Comparison of ENCODE assay signal across 15 cellular contexts in genomic region chr3:186525369-186526255, GRCh38. TPM values are rescaled to one million over a fixed set of nuclear protein-coding genes. Genes with fewer than 3 reads are reported as not detected.
A peak's percentile ranks its signal among the peaks of the same experiment; 100 is the strongest.
DNase-seq lines count a peak whose midpoint lies in the region; ATAC-seq and TF ChIP-seq lines count a peak whose summit lies in the region.
"Had no signal": no experiment of that assay in that cellular context is flagged by ENCODE, and none has a peak within 500 bp of the region (broad histone marks: within the 10 kb centered on the region; RNA-seq: fewer than 3 reads in every experiment).

No MANE protein-coding gene starts in this region.

- H4K91ac ChIP-seq in H9 (ENCODE audit: insufficient read length, low read depth, low read length) = no peak overlapping the region

- H3K36me3 Mint-ChIP-seq in activated naive CD8-positive, alpha-beta T cell treated with anti-CD3 and anti-CD28 coated beads, Interleukin-2, amount 50 U/mL, for 24 hours (ENCODE audit: low read depth) = peaks cover 4% of the 10 kb centered on the region
- peaks cover 19% of the 10 kb centered on the region for H3K36me3 Mint-ChIP-seq in activated naive CD8-positive, alpha-beta T cell treated with anti-CD3 and anti-CD28 coated beads for 36 hours
- peaks cover 6% of the 10 kb centered on the region for H3K36me3 Mint-ChIP-seq in stimulated activated memory B cell treated with anti-CD40 and anti-IgM and Interleukin-4, amounts not matched to agents 10 μg/mL and 1 μg/mL and 100 μg/mL, for 72 hours
- H3K36me3 Mint-ChIP-seq in H9 (ENCODE audit: insufficient read depth in 1 of 3, low read depth in 3 of 3) = no peaks in the 10 kb centered on the region; a peak in 1 of 7 replicates

- TF ChIP-seq CTCF in H9 (conservative IDR thresholded peaks at IDR 0.05) = no peak

- H2AFZ ChIP-seq in H9 (ENCODE audit: low read length) = no peak overlapping the region
- H2AFZ ChIP-seq: neural progenitor cell had no signal

- no peak for DNase-seq in activated naive CD8-positive, alpha-beta T cell treated with anti-CD3 and anti-CD28 coated beads, Interleukin-2, amount 50 U/mL, for 24 hours
- no peak for DNase-seq in activated naive CD8-positive, alpha-beta T cell treated with anti-CD3 and anti-CD28 coated beads for 36 hours
- DNase-seq in HuH-7 (ENCODE audit: low spot score) (peak; percentile 41), H9 (no peak), cerebellum (ENCODE audit: low spot score) (no peak), Kasumi-1 (lab: John Stamatoyannopoulos, UW) (no peak)
- DNase-seq: activated CD4-positive, alpha-beta T cell treated with anti-CD3 and anti-CD28 coated beads, Interleukin-2, amount 10 ng/mL, durations not matched to agents 7 days and 5 days; GF-D8; NCI-H2029; NCI-H748 treated with DMSO at 0.1 percent for 48 hours; stimulated activated naive CD4-positive, alpha-beta T cell; T-helper 9 cell had no signal

- H3K4me3 Mint-ChIP-seq in activated naive CD8-positive, alpha-beta T cell treated with anti-CD3 and anti-CD28 coated beads, Interleukin-2, amount 50 U/mL, for 24 hours = no peak overlapping the region
- H3K4me3 Mint-ChIP-seq in activated naive CD8-positive, alpha-beta T cell treated with anti-CD3 and anti-CD28 coated beads for 36 hours = no peak overlapping the region
- peak overlapping the region; percentile 58 for H3K4me3 Mint-ChIP-seq in stimulated activated memory B cell treated with anti-CD40 and anti-IgM and Interleukin-4, amounts not matched to agents 10 μg/mL and 1 μg/mL and 100 μg/mL, for 72 hours
- H3K4me3 Mint-ChIP-seq in H9 = no peak overlapping the region
- H3K4me3 Mint-ChIP-seq: activated CD4-positive, alpha-beta T cell treated with anti-CD3 and anti-CD28 coated beads, Interleukin-2, amount 10 ng/mL, durations not matched to agents 7 days and 5 days; neural progenitor cell had no signal

- no peaks in the 10 kb centered on the region for H3K9me3 ChIP-seq in H9 (ENCODE audit: control insufficient read depth, low read depth, low read length)

- H3T11ph ChIP-seq in H9 (ENCODE audit: low read length) = no peak overlapping the region

- no CpG with 5 or more reads among the region's 9 CpGs for WGBS in H9 (ENCODE audit: extremely low coverage, insufficient read length, low lambda C conversion rate)

- H3K9ac ChIP-seq in H9 (ENCODE audit: extremely low read depth, insufficient read length, low read length) = no peak overlapping the region
- H3K9ac ChIP-seq: neural progenitor cell had no signal

- H3K27me3 Mint-ChIP-seq in activated naive CD8-positive, alpha-beta T cell treated with anti-CD3 and anti-CD28 coated beads, Interleukin-2, amount 50 U/mL, for 24 hours = no peaks in the 10 kb centered on the region
- no peaks in the 10 kb centered on the region for H3K27me3 Mint-ChIP-seq in activated naive CD8-positive, alpha-beta T cell treated with anti-CD3 and anti-CD28 coated beads for 36 hours
- H3K27me3 Mint-ChIP-seq in stimulated activated memory B cell treated with anti-CD40 and anti-IgM and Interleukin-4, amounts not matched to agents 10 μg/mL and 1 μg/mL and 100 μg/mL, for 72 hours = no peaks in the 10 kb centered on the region
- H3K27me3 Mint-ChIP-seq in H9 (ENCODE audit: low read depth) = peaks cover 13% of the 10 kb centered on the region
- H3K27me3 Mint-ChIP-seq: activated CD4-positive, alpha-beta T cell treated with anti-CD3 and anti-CD28 coated beads, Interleukin-2, amount 10 ng/mL, durations not matched to agents 7 days and 5 days had no signal

- no peak overlapping the region for H2BK12ac ChIP-seq in H9 (ENCODE audit: insufficient read length, low read depth, low read length)

- no peaks in the 10 kb centered on the region for H3K27me3 ChIP-seq in H9 (ENCODE audit: insufficient read depth, low read length)
- H3K27me3 ChIP-seq: neural progenitor cell had no signal

- H3K56ac ChIP-seq in H9 (ENCODE audit: insufficient read length, low read depth, low read length) = no peak overlapping the region

- H2AK5ac ChIP-seq in H9 (ENCODE audit: insufficient read length, low read length) = no peak overlapping the region

- peak overlapping the region; percentile 49 for H3K27ac Mint-ChIP-seq in activated naive CD8-positive, alpha-beta T cell treated with anti-CD3 and anti-CD28 coated beads, Interleukin-2, amount 50 U/mL, for 24 hours
- H3K27ac Mint-ChIP-seq in activated naive CD8-positive, alpha-beta T cell treated with anti-CD3 and anti-CD28 coated beads for 36 hours = no peak overlapping the region
- peak overlapping the region; percentile 92 for H3K27ac Mint-ChIP-seq in stimulated activated memory B cell treated with anti-CD40 and anti-IgM and Interleukin-4, amounts not matched to agents 10 μg/mL and 1 μg/mL and 100 μg/mL, for 72 hours
- H3K27ac Mint-ChIP-seq in H9 = no peak overlapping the region
- H3K27ac Mint-ChIP-seq: activated CD4-positive, alpha-beta T cell treated with anti-CD3 and anti-CD28 coated beads, Interleukin-2, amount 10 ng/mL, durations not matched to agents 7 days and 5 days; neural progenitor cell had no signal

- ATAC-seq in activated naive CD8-positive, alpha-beta T cell treated with anti-CD3 and anti-CD28 coated beads, Interleukin-2, amount 50 U/mL, for 24 hours = no peak
- peak; percentile 39 for ATAC-seq in GM21723 (IDR thresholded peaks at IDR 0.05; ENCODE audit: unreplicated experiment)
- ATAC-seq in stimulated activated memory B cell treated with anti-CD40 and anti-IgM and Interleukin-4, amounts not matched to agents 10 μg/mL and 1 μg/mL and 100 μg/mL, for 72 hours = peak; percentile 50

- H2BK20ac ChIP-seq in H9 (ENCODE audit: low read depth, low read length, poor library complexity, severe bottlenecking) = no peak overlapping the region

- no peak overlapping the region for H3K27ac ChIP-seq in H9 (ENCODE audit: insufficient read length, low read depth, low read length)
- H3K27ac ChIP-seq: neural progenitor cell had no signal

- H4K5ac ChIP-seq in H9 (ENCODE audit: insufficient read length, low read depth, low read length) = no peak overlapping the region

- H3K23me2 ChIP-seq in H9 (ENCODE audit: insufficient read length, low read depth, low read length, poor library complexity, severe bottlenecking) = no peaks in the 10 kb centered on the region

- H3K4me1 Mint-ChIP-seq in activated naive CD8-positive, alpha-beta T cell treated with anti-CD3 and anti-CD28 coated beads, Interleukin-2, amount 50 U/mL, for 24 hours = peaks cover 65% of the 10 kb centered on the region
- H3K4me1 Mint-ChIP-seq in activated naive CD8-positive, alpha-beta T cell treated with anti-CD3 and anti-CD28 coated beads for 36 hours = peaks cover 41% of the 10 kb centered on the region
- peaks cover 93% of the 10 kb centered on the region for H3K4me1 Mint-ChIP-seq in stimulated activated memory B cell treated with anti-CD40 and anti-IgM and Interleukin-4, amounts not matched to agents 10 μg/mL and 1 μg/mL and 100 μg/mL, for 72 hours
- peaks cover 3 to 11% of the 10 kb centered on the region in 2 experiments for H3K4me1 Mint-ChIP-seq in H9

- no peak overlapping the region for H3K18ac ChIP-seq in H9 (ENCODE audit: insufficient read length, low read depth, low read length)

- no peak overlapping the region for H2BK5ac ChIP-seq in H9 (ENCODE audit: insufficient read length, low read length)

- no peak overlapping the region for H3K23ac ChIP-seq in H9 (ENCODE audit: insufficient read length, low read depth, low read length)

- no peaks in the 10 kb centered on the region for H4K20me1 ChIP-seq in H9 (ENCODE audit: control insufficient read depth, insufficient read depth, insufficient read length)

- no peak overlapping the region for H3K4me2 ChIP-seq in H9 (ENCODE audit: insufficient read depth, insufficient read length, low read length)
- H3K4me2 ChIP-seq: neural progenitor cell had no signal

- H3K14ac ChIP-seq in H9 (ENCODE audit: insufficient read depth, low read length) = no peak overlapping the region

- H3K4ac ChIP-seq in H9 (ENCODE audit: low read depth, low read length) = no peak overlapping the region

- H4K8ac ChIP-seq in H9 (replicated peaks; ENCODE audit: insufficient read length, low read depth, low read length) = no peak overlapping the region

- H2BK15ac ChIP-seq in H9 (ENCODE audit: low read depth, low read length) = no peak overlapping the region

- H3K4me1 ChIP-seq in H9 (ENCODE audit: insufficient read depth, low read length) = peaks cover 2% of the 10 kb centered on the region; the same call in 1 of the 2 replicates

- H3K79me1 ChIP-seq in H9 (ENCODE audit: insufficient read depth, low read depth, low read length, poor library complexity, severe bottlenecking) = no peaks in the 10 kb centered on the region

- H2BK120ac ChIP-seq in H9 (ENCODE audit: low read depth, low read length, poor library complexity, severe bottlenecking) = no peak overlapping the region

- H3K9me3 Mint-ChIP-seq in activated naive CD8-positive, alpha-beta T cell treated with anti-CD3 and anti-CD28 coated beads, Interleukin-2, amount 50 U/mL, for 24 hours = no peaks in the 10 kb centered on the region
- H3K9me3 Mint-ChIP-seq in activated naive CD8-positive, alpha-beta T cell treated with anti-CD3 and anti-CD28 coated beads for 36 hours = peaks cover 4% of the 10 kb centered on the region
- no peaks in the 10 kb centered on the region for H3K9me3 Mint-ChIP-seq in stimulated activated memory B cell treated with anti-CD40 and anti-IgM and Interleukin-4, amounts not matched to agents 10 μg/mL and 1 μg/mL and 100 μg/mL, for 72 hours
- peaks cover 0 to 2% of the 10 kb centered on the region in 2 experiments; a peak in 3 of 5 replicates for H3K9me3 Mint-ChIP-seq in H9
- H3K9me3 Mint-ChIP-seq: activated CD4-positive, alpha-beta T cell treated with anti-CD3 and anti-CD28 coated beads, Interleukin-2, amount 10 ng/mL, durations not matched to agents 7 days and 5 days had no signal

- no peaks in the 10 kb centered on the region for H3K79me2 ChIP-seq in H9 (ENCODE audit: insufficient read depth, low read length)

RNA-seq across cellular contexts. Expression of gene CRYGS, which starts 18.6 kb away (rescaled TPM):
- 1 to 10 TPM; 1.7 TPM for total RNA-seq in activated naive CD8-positive, alpha-beta T cell treated with anti-CD3 and anti-CD28 coated beads for 36 hours
- total RNA-seq in H9 (2021) (0.83 and 1.0 TPM in 2 replicates), cerebellum (3.5 TPM)

RNA-seq across cellular contexts. Expression of gene TBCCD1, which starts 41.5 kb away (rescaled TPM):
- 10 to 100 TPM; 12.7 to 15.4 TPM for total RNA-seq in activated naive CD8-positive, alpha-beta T cell treated with anti-CD3 and anti-CD28 coated beads for 36 hours
- total RNA-seq in H9 (2021) = 7.4 and 8.6 TPM in 2 replicates
- total RNA-seq in cerebellum = 24.4 TPM

RNA-seq across cellular contexts. Expression of gene DNAJB11, which starts 44.9 kb away (rescaled TPM):
- total RNA-seq in activated naive CD8-positive, alpha-beta T cell treated with anti-CD3 and anti-CD28 coated beads for 36 hours = 10 to 100 TPM; 51.7 to 53.9 TPM
- total RNA-seq in H9 (2021) (57.4 and 61.2 TPM in 2 replicates), cerebellum (30.1 TPM)

Comparison
In these comparisons a context has a peak if more than half of its experiments do, and no peak if none do; other contexts are left out.
1. H3K27ac Mint-ChIP-seq: peak in activated naive CD8-positive, alpha-beta T cell treated with anti-CD3 and anti-CD28 coated beads, Interleukin-2, amount 50 U/mL, for 24 hours (single experiment) and stimulated activated memory B cell treated with anti-CD40 and anti-IgM and Interleukin-4, amounts not matched to agents 10 μg/mL and 1 μg/mL and 100 μg/mL, for 72 hours (single experiment); none in activated naive CD8-positive, alpha-beta T cell treated with anti-CD3 and anti-CD28 coated beads for 36 hours (single experiment) and H9 (0 of 3).